Comparison of ENCODE assay signal across 23 cellular contexts in the genomic region with DNA sequence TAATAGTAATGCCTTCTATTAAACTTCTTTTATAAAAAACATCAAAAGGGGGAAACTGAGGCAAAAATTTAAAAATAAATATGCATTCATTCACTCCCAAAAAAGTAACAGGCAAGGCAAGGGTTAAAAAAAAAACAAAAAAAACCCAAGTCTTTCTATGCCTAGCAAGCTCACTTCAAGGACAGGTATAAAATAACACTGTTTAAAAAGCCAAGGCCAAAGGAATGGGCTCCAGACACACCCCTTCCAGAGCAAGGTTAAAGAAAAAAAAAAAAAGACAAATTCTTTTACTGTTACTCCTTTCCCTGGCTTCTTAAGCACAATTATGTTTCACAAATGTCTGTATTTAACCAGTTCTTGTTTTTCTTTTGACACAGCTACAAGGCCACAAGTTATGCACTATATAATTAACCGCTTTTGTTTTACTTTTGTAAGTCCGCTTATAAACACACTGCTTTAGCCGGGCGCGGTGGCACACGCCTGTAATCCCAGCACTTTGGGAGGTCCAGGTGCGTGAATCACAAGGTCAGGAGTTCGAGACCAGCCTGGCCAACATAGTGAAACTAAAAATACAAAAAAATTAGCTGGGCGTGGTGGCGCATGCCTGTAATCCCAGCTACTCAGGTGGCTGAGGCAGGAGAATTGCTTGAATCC. TPM values are rescaled to one million over a fixed set of nuclear protein-coding genes. Genes with fewer than 3 reads are reported as not detected.
DNase-seq lines count a peak whose midpoint lies in the region; ATAC-seq and TF ChIP-seq lines count a peak whose summit lies in the region.
"Had no signal": no experiment of that assay in that cellular context is flagged by ENCODE, and none has a peak within 500 bp of the region (broad histone marks: within the 10 kb centered on the region; RNA-seq: fewer than 3 reads in every experiment).

No MANE protein-coding gene starts in this region.

- H3K9me3 Mint-ChIP-seq in natural killer cell treated with Interleukin-12 subunit alpha and Interleukin-12 subunit beta and Interleukin-15 and Interleukin-18, amount 100 ng/mL, for 72 hours = no peaks in the 10 kb centered on the region
- H3K9me3 Mint-ChIP-seq in natural killer cell = no peaks in the 10 kb centered on the region
- H3K9me3 Mint-ChIP-seq in nephron = no peaks in the 10 kb centered on the region
- H3K9me3 Mint-ChIP-seq: CD4-positive, CD25-positive, alpha-beta regulatory T cell had no signal

- peak overlapping the region in 3 of 4 donors; percentile 75 to 90 (median 80) for H3K27ac ChIP-seq in body of pancreas
- H3K27ac ChIP-seq: GM23248, HL-60 had no signal

- H3K4me1 Mint-ChIP-seq in natural killer cell treated with Interleukin-12 subunit alpha and Interleukin-12 subunit beta and Interleukin-15 and Interleukin-18, amount 100 ng/mL, for 72 hours (ENCODE audit: low read depth in 2 of 2) = peaks cover 8 to 9% of the 10 kb centered on the region in 2 donors
- H3K4me1 Mint-ChIP-seq in natural killer cell (peaks cover 9 to 12% of the 10 kb centered on the region in 2 donors), nephron (peaks cover 51% of the 10 kb centered on the region)

- H3K4me1 ChIP-seq in body of pancreas = peaks cover 62% of the 10 kb centered on the region

- H3K36me3 ChIP-seq in body of pancreas (replicated peaks in 1 of 2; ENCODE audit: insufficient read depth in 1 of 2, low read depth in 2 of 2) = no peaks in the 10 kb centered on the region

- no peak overlapping the region for H3K4me3 ChIP-seq in body of pancreas
- H3K4me3 ChIP-seq: GM23248 had no signal

- H3K27me3 ChIP-seq in body of pancreas = no peaks in the 10 kb centered on the region

- no peak for TF ChIP-seq CTCF in natural killer cell (IDR thresholded peaks at IDR 0.05)
- no peak for TF ChIP-seq CTCF in body of pancreas (IDR thresholded peaks at IDR 0.05)
- no peak for TF ChIP-seq CTCF in nephron (IDR thresholded peaks at IDR 0.05; ENCODE audit: unreplicated experiment in 3 of 3)

- intact Hi-C loops in natural killer cell (cut with micrococcal nuclease) (no loop called here), body of pancreas (cut with DNase I) (no loop called here)

- H3K4me3 Mint-ChIP-seq in natural killer cell treated with Interleukin-12 subunit alpha and Interleukin-12 subunit beta and Interleukin-15 and Interleukin-18, amount 100 ng/mL, for 72 hours = no peak overlapping the region
- no peak overlapping the region for H3K4me3 Mint-ChIP-seq in natural killer cell
- H3K4me3 Mint-ChIP-seq in nephron = peak overlapping the region in 2 of 3 experiments; percentile 27 to 81
- H3K4me3 Mint-ChIP-seq: B cell; CD4-positive, CD25-positive, alpha-beta regulatory T cell had no signal

- no peak overlapping the region for H3K27ac Mint-ChIP-seq in natural killer cell treated with Interleukin-12 subunit alpha and Interleukin-12 subunit beta and Interleukin-15 and Interleukin-18, amount 100 ng/mL, for 72 hours
- no peak overlapping the region for H3K27ac Mint-ChIP-seq in natural killer cell
- H3K27ac Mint-ChIP-seq in nephron = peak overlapping the region in 1 of 3 experiments; percentile 94
- H3K27ac Mint-ChIP-seq: B cell; CD4-positive, CD25-positive, alpha-beta regulatory T cell had no signal

- ATAC-seq in natural killer cell treated with Interleukin-12 subunit alpha and Interleukin-12 subunit beta and Interleukin-15 and Interleukin-18, amount 100 ng/mL, for 72 hours = no peak
- ATAC-seq in natural killer cell = no peak
- ATAC-seq in body of pancreas = peak; percentile 64
- ATAC-seq in GM21529 (IDR thresholded peaks at IDR 0.05; ENCODE audit: unreplicated experiment) = no peak

- WGBS in body of pancreas, 2 donors = 22 to 40% methylated on average over 10 of the region's 10 CpGs

- TF ChIP-seq POLR2A in body of pancreas (IDR thresholded peaks at IDR 0.05) = no peak

- peaks cover 19 to 23% of the 10 kb centered on the region in 2 donors for H3K27me3 Mint-ChIP-seq in natural killer cell treated with Interleukin-12 subunit alpha and Interleukin-12 subunit beta and Interleukin-15 and Interleukin-18, amount 100 ng/mL, for 72 hours
- peaks cover 20 to 27% of the 10 kb centered on the region in 2 donors for H3K27me3 Mint-ChIP-seq in natural killer cell (ENCODE audit: low read depth in 2 of 2)
- H3K27me3 Mint-ChIP-seq in nephron (ENCODE audit: low read depth) = peaks cover 10% of the 10 kb centered on the region

- no peaks in the 10 kb centered on the region for H3K9me3 ChIP-seq in body of pancreas

- no peaks in the 10 kb centered on the region for H3K36me3 Mint-ChIP-seq in natural killer cell treated with Interleukin-12 subunit alpha and Interleukin-12 subunit beta and Interleukin-15 and Interleukin-18, amount 100 ng/mL, for 72 hours
- no peaks in the 10 kb centered on the region for H3K36me3 Mint-ChIP-seq in natural killer cell
- no peaks in the 10 kb centered on the region for H3K36me3 Mint-ChIP-seq in nephron (ENCODE audit: low read depth)
- H3K36me3 Mint-ChIP-seq: CD4-positive, CD25-positive, alpha-beta regulatory T cell had no signal

- peak; percentile 55 for DNase-seq in natural killer cell treated with Interleukin-12 subunit alpha and Interleukin-12 subunit beta and Interleukin-15 and Interleukin-18, amount 100 ng/mL, for 72 hours (ENCODE audit: low spot score)
- DNase-seq in natural killer cell (no peak), body of pancreas (peak in 2 of 4 donors; percentile 46 to 62), inferior parietal cortex (ENCODE audit: extremely low spot score) (no peak), DMS114 treated with DMSO at 0.1 percent for 48 hours (lab: John Stamatoyannopoulos, UW; ENCODE audit: unreplicated experiment) (no peak), NCI-H226 (no peak)
- DNase-seq: CD4-positive, CD25-positive, alpha-beta regulatory T cell; COR-L47; DMS 273 treated with DMSO at 0.1 percent for 48 hours; GM23248; IMR-90; Karpas-422; NCI-H1436; NCI-H2029; NK-92 treated with Interleukin-12 subunit alpha and Interleukin-12 subunit beta, amount 100 ng/mL, for 24 hours; Right ventricle myocardium superior had no signal

RNA-seq across cellular contexts. Expression of a gene that starts 3.6 kb away (rescaled TPM):
- not detected for total RNA-seq in natural killer cell treated with Interleukin-12 subunit alpha and Interleukin-12 subunit beta and Interleukin-15 and Interleukin-18, amount 100 ng/mL, for 72 hours
- total RNA-seq in natural killer cell (under 1 TPM in 2 of 3 donors, not detected in 1; 0.40 to 0.75 TPM), body of pancreas (10 to 100 TPM in 1 of 2 donors, 1 to 10 TPM in 1; 1.3 to 12.5 TPM)
- total RNA-seq: A172; B cell; CD4-positive, CD25-positive, alpha-beta regulatory T cell; GM23248; HT1080; IMR-90; MCF 10A had no signal

RNA-seq across cellular contexts. Expression of a gene that starts 28.1 kb away (rescaled TPM):
- total RNA-seq in natural killer cell treated with Interleukin-12 subunit alpha and Interleukin-12 subunit beta and Interleukin-15 and Interleukin-18, amount 100 ng/mL, for 72 hours = 100 to 1,000 TPM; 109 to 187 TPM
- total RNA-seq in natural killer cell = 10 to 100 TPM; 34.2 to 57.4 (median 40.9) TPM
- total RNA-seq in body of pancreas = 10 to 100 TPM; 17.9 to 21.8 TPM

RNA-seq across cellular contexts. Expression of a gene that starts 28.4 kb away (rescaled TPM):
- total RNA-seq in natural killer cell treated with Interleukin-12 subunit alpha and Interleukin-12 subunit beta and Interleukin-15 and Interleukin-18, amount 100 ng/mL, for 72 hours = 10 to 100 TPM; 12.1 to 12.4 TPM
- total RNA-seq in natural killer cell (10 to 100 TPM; 11.7 to 15.4 (median 14.2) TPM), body of pancreas (10 to 100 TPM in 1 of 2 donors, 1 to 10 TPM in 1; 4.7 to 12.2 TPM)

Comparison
In these comparisons a context has a peak if more than half of its experiments do, and no peak if none do; other contexts are left out.
1. H3K4me3 Mint-ChIP-seq: peak in nephron (2 of 3); none in natural killer cell treated with Interleukin-12 subunit alpha and Interleukin-12 subunit beta and Interleukin-15 and Interleukin-18, amount 100 ng/mL, for 72 hours (single experiment) and natural killer cell (single experiment).